28 cellular contexts compared by ENCODE assay signal in the genomic region with DNA sequence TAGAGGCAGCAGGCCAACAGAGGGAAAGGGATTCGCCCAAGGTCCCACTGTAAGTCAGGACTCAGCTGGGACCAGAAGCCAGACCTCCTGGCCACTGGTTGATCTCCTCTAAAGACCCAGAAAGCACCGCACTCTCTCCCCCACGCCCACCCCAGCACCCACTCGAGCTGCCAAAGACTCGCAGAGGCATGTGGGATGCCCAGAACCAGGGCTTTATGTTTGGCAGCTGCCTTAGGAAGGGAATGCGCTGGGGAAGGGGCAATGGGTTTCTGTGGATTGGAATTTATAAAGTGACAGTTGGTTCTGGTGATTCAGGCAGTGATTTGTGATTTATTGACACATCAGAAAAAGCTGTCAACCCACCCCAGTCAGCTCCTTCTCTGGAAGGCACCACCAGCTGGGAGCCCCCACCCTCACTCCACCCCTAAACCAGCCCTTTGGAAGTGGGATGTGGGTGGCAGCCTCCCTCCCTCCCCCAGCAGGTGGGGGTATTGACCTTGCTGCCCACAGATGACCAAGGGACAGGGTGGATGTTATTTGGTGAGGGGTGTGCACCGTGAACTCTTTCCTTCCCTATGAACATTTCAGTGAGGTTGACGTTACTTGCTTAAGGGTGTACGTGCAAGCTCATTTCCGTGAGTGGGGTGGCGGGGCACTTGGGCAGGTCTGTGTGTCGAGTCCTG.
"Had no signal": no experiment of that assay in that cellular context is flagged by ENCODE, and none has a peak within 500 bp of the region (broad histone marks: within the 10 kb centered on the region; RNA-seq: fewer than 3 reads in every experiment).

No MANE protein-coding gene starts in this region.

- H3K27me3 Mint-ChIP-seq: activated CD4-positive, alpha-beta memory T cell treated with anti-CD3 and anti-CD28 coated beads, Interleukin-2, amount 10 ng/mL, durations not matched to agents 7 days and 5 days; activated CD4-positive, alpha-beta T cell treated with anti-CD3 and anti-CD28 coated beads, Interleukin-2, amount 10 ng/mL, durations not matched to agents 7 days and 5 days; activated T-cell treated with anti-CD3 and anti-CD28 coated beads, Interleukin-2, amount 50 U/mL, for 24 hours; activated T-helper 17 cell treated with anti-CD3 and anti-CD28 coated beads, Interleukin-2, amount 50 U/mL, for 72 hours; stimulated activated naive B cell treated with anti-CD40 and anti-IgM and Interleukin-4, amounts not matched to agents 10 μg/mL and 1 μg/mL and 100 μg/mL, for 72 hours had no signal

- FAIRE-seq: astrocyte, islet of Langerhans, pancreas had no signal

- H3K9me3 Mint-ChIP-seq: activated CD4-positive, alpha-beta memory T cell treated with anti-CD3 and anti-CD28 coated beads, Interleukin-2, amount 10 ng/mL, durations not matched to agents 7 days and 5 days; activated CD4-positive, alpha-beta T cell treated with anti-CD3 and anti-CD28 coated beads, Interleukin-2, amount 10 ng/mL, durations not matched to agents 7 days and 5 days; activated T-cell treated with anti-CD3 and anti-CD28 coated beads, Interleukin-2, amount 50 U/mL, for 24 hours; activated T-helper 17 cell treated with anti-CD3 and anti-CD28 coated beads, Interleukin-2, amount 50 U/mL, for 72 hours; nephron; stimulated activated naive B cell treated with anti-CD40 and anti-IgM and Interleukin-4, amounts not matched to agents 10 μg/mL and 1 μg/mL and 100 μg/mL, for 72 hours; WTC11 had no signal

- H3K4me1 ChIP-seq: esophagus squamous epithelium, gastrocnemius medialis, pancreas, psoas muscle, stomach, thyroid gland, upper lobe of left lung, vagina had no signal

- H3K4me1 Mint-ChIP-seq: activated T-helper 17 cell treated with anti-CD3 and anti-CD28 coated beads, Interleukin-2, amount 50 U/mL, for 72 hours; nephron had no signal

- H3K9me3 ChIP-seq: esophagus squamous epithelium, gastrocnemius medialis, pancreas, psoas muscle, stomach, thyroid gland, upper lobe of left lung, vagina had no signal

- ATAC-seq: activated T-helper 17 cell treated with anti-CD3 and anti-CD28 coated beads, Interleukin-2, amount 50 U/mL, for 72 hours; gastrocnemius medialis; left ventricle myocardium superior; pancreas; psoas muscle; stimulated activated naive B cell treated with anti-CD40 and anti-IgM and Interleukin-4, amounts not matched to agents 10 μg/mL and 1 μg/mL and 100 μg/mL, for 72 hours; WTC11 had no signal

- H3K36me3 ChIP-seq: esophagus squamous epithelium, gastrocnemius medialis, pancreas, stomach, thyroid gland, upper lobe of left lung, vagina had no signal

- DNase-seq: activated CD4-positive, alpha-beta memory T cell treated with anti-CD3 and anti-CD28 coated beads, Interleukin-2, amount 10 ng/mL, durations not matched to agents 7 days and 5 days; activated CD4-positive, alpha-beta T cell treated with anti-CD3 and anti-CD28 coated beads for 1 hour; activated CD4-positive, alpha-beta T cell treated with anti-CD3 and anti-CD28 coated beads, Interleukin-2, amount 10 ng/mL, durations not matched to agents 7 days and 5 days; activated CD8-positive, alpha-beta memory T cell treated with anti-CD3 and anti-CD28 coated beads, Interleukin-2, amount 50 U/mL, for 48 hours; activated gamma-delta T cell treated with Interleukin-2 at 50 U/mL for 16 hours; activated naive CD4-positive, alpha-beta T cell treated with anti-CD3 and anti-CD28 coated beads, Interleukin-2, amount 50 U/mL, for 16 hours; activated T-cell treated with anti-CD3 and anti-CD28 coated beads, Interleukin-2, amount 50 U/mL, for 24 hours; amniotic stem cell; central memory CD4-positive, alpha-beta T cell; esophagus squamous epithelium; gastrocnemius medialis; glutamatergic neuron; left ventricle myocardium superior; pancreas; psoas muscle; stimulated activated CD4-positive, alpha-beta T cell treated with anti-CD3 and anti-CD28 coated beads, Interleukin-4, amount 100 ng/mL, for 4 hours; stimulated activated naive B cell treated with anti-CD40 and anti-IgM and Interleukin-4, amounts not matched to agents 10 μg/mL and 1 μg/mL and 100 μg/mL, for 72 hours; stomach; T-helper 2 cell; thyroid gland; upper lobe of left lung had no signal

- H3K27ac Mint-ChIP-seq: activated CD4-positive, alpha-beta memory T cell treated with anti-CD3 and anti-CD28 coated beads, Interleukin-2, amount 10 ng/mL, durations not matched to agents 7 days and 5 days; activated CD4-positive, alpha-beta T cell treated with anti-CD3 and anti-CD28 coated beads, Interleukin-2, amount 10 ng/mL, durations not matched to agents 7 days and 5 days; activated T-cell treated with anti-CD3 and anti-CD28 coated beads, Interleukin-2, amount 50 U/mL, for 24 hours; activated T-helper 17 cell treated with anti-CD3 and anti-CD28 coated beads, Interleukin-2, amount 50 U/mL, for 72 hours; nephron; WTC11 had no signal

- H3K4me3 ChIP-seq: esophagus squamous epithelium, gastrocnemius medialis, pancreas, psoas muscle, stomach, thyroid gland, upper lobe of left lung, vagina had no signal

- H3K27me3 ChIP-seq: esophagus squamous epithelium, gastrocnemius medialis, pancreas, stomach, thyroid gland, upper lobe of left lung, vagina had no signal

- H3K36me3 Mint-ChIP-seq: stimulated activated naive B cell treated with anti-CD40 and anti-IgM and Interleukin-4, amounts not matched to agents 10 μg/mL and 1 μg/mL and 100 μg/mL, for 72 hours; WTC11 had no signal

- H3K4me3 Mint-ChIP-seq: activated CD4-positive, alpha-beta memory T cell treated with anti-CD3 and anti-CD28 coated beads, Interleukin-2, amount 10 ng/mL, durations not matched to agents 7 days and 5 days; activated CD4-positive, alpha-beta T cell treated with anti-CD3 and anti-CD28 coated beads, Interleukin-2, amount 10 ng/mL, durations not matched to agents 7 days and 5 days; activated T-cell treated with anti-CD3 and anti-CD28 coated beads, Interleukin-2, amount 50 U/mL, for 24 hours; activated T-helper 17 cell treated with anti-CD3 and anti-CD28 coated beads, Interleukin-2, amount 50 U/mL, for 72 hours; nephron; stimulated activated naive B cell treated with anti-CD40 and anti-IgM and Interleukin-4, amounts not matched to agents 10 μg/mL and 1 μg/mL and 100 μg/mL, for 72 hours; WTC11 had no signal

- H3K27ac ChIP-seq: epithelial cell of prostate, esophagus squamous epithelium, gastrocnemius medialis, pancreas, psoas muscle, stomach, thyroid gland, upper lobe of left lung, vagina had no signal
